ENCODE assay signal across 10 cellular contexts in genomic region chr12:6935551-6936377, GRCh38. TPM values are rescaled to one million over a fixed set of nuclear protein-coding genes. Genes with fewer than 3 reads are reported as not detected.
A peak's percentile ranks its signal among the peaks of the same experiment; 100 is the strongest.
DNase-seq lines count a peak whose midpoint lies in the region; ATAC-seq and TF ChIP-seq lines count a peak whose summit lies in the region.
"Had no signal": no experiment of that assay in that cellular context is flagged by ENCODE, and none has a peak within 500 bp of the region (broad histone marks: within the 10 kb centered on the region; RNA-seq: fewer than 3 reads in every experiment).

No MANE protein-coding gene starts in this region.

- peak overlapping the region; percentile 85 to 95 for H3K4me3 Mint-ChIP-seq in stimulated activated naive B cell treated with anti-CD40 and anti-IgM and Interleukin-4, amounts not matched to agents 10 μg/mL and 1 μg/mL and 100 μg/mL, for 72 hours

- TF ChIP-seq CTCF in SU-DHL-6 (IDR thresholded peaks at IDR 0.05; ENCODE audit: insufficient read depth, low read length, poor library complexity, severe bottlenecking) (no peak), esophagus muscularis mucosa (IDR thresholded peaks at IDR 0.05) (no peak), testis (IDR thresholded peaks at IDR 0.05) (no peak)

- no peak for ATAC-seq in stimulated activated naive B cell treated with anti-CD40 and anti-IgM and Interleukin-4, amounts not matched to agents 10 μg/mL and 1 μg/mL and 100 μg/mL, for 72 hours (replicated peaks)
- no peak for ATAC-seq in HG03469 (IDR thresholded peaks at IDR 0.05; ENCODE audit: unreplicated experiment)
- ATAC-seq: left colon had no signal

- no peaks in the 10 kb centered on the region for H3K27me3 ChIP-seq in SU-DHL-6 (ENCODE audit: low read length)
- no peaks in the 10 kb centered on the region for H3K27me3 ChIP-seq in esophagus muscularis mucosa
- H3K27me3 ChIP-seq in testis: no peaks in the 10 kb centered on the region
- H3K27me3 ChIP-seq: suprapubic skin had no signal

- no peaks in the 10 kb centered on the region for H3K79me2 ChIP-seq in SU-DHL-6 (ENCODE audit: insufficient read depth, low read length)

- H3K27ac ChIP-seq in SU-DHL-6 (ENCODE audit: low read depth, low read length) (no peak overlapping the region), esophagus muscularis mucosa (replicated peaks in 1 of 4) (peak overlapping the region; percentile 91 to 95 (median 93)), testis (no peak overlapping the region)

- peak overlapping the region; percentile 98 for H3K27ac Mint-ChIP-seq in stimulated activated naive B cell treated with anti-CD40 and anti-IgM and Interleukin-4, amounts not matched to agents 10 μg/mL and 1 μg/mL and 100 μg/mL, for 72 hours

- TF ChIP-seq POLR2A in esophagus muscularis mucosa (IDR thresholded peaks at IDR 0.05; ENCODE audit: low read depth) (no peak), testis (IDR thresholded peaks at IDR 0.05) (no peak)

- no peaks in the 10 kb centered on the region for H3K9me2 ChIP-seq in SU-DHL-6 (replicated peaks; ENCODE audit: insufficient read depth, low read length)

- peaks cover 8% of the 10 kb centered on the region; the same call in 1 of the 2 replicates for H3F3A ChIP-seq in SU-DHL-6 (ENCODE audit: insufficient read depth)

- intact Hi-C loops in esophagus muscularis mucosa (cut with DNase I) (no loop called here), testis (cut with DNase I; ENCODE audit: low total_unique reads) (no loop called here)

- peak; percentile 18 for DNase-seq in activated CD8-positive, alpha-beta memory T cell treated with anti-CD3 and anti-CD28 coated beads, Interleukin-2, amount 50 U/mL, for 4 hours
- no peak for DNase-seq in activated CD8-positive, alpha-beta memory T cell treated with anti-CD3 and anti-CD28 coated beads, Interleukin-2, amount 50 U/mL, for 48 hours
- no peak for DNase-seq in esophagus muscularis mucosa (ENCODE audit: extremely low spot score)
- DNase-seq in stimulated activated naive B cell treated with anti-CD40 and anti-IgM and Interleukin-4, amounts not matched to agents 10 μg/mL and 1 μg/mL and 100 μg/mL, for 72 hours: no peak
- DNase-seq in NCI-H1048 (lab: John Stamatoyannopoulos, UW): no peak
- DNase-seq in testis: no peak
- DNase-seq: left colon had no signal

- H3K4me1 ChIP-seq in esophagus muscularis mucosa (peaks cover 74 to 93% (median 89%) of the 10 kb centered on the region in 4 donors), testis (peaks cover 33% of the 10 kb centered on the region)

- TF ChIP-seq EP300 in esophagus muscularis mucosa (IDR thresholded peaks at IDR 0.05): no peak

- H3K36me3 ChIP-seq in SU-DHL-6 (ENCODE audit: low read length) (no peaks in the 10 kb centered on the region), esophagus muscularis mucosa (peaks cover 6 to 58% (median 56%) of the 10 kb centered on the region in 4 donors), testis (ENCODE audit: low read depth, missing control alignments) (no peaks in the 10 kb centered on the region)

- H3K4me2 ChIP-seq in SU-DHL-6 (ENCODE audit: low read depth, low read length, poor library complexity, severe bottlenecking): peak overlapping the region; percentile 71

- no peaks in the 10 kb centered on the region for H4K20me1 ChIP-seq in SU-DHL-6 (ENCODE audit: low read depth, low read length)

- no peak overlapping the region for H2AFZ ChIP-seq in SU-DHL-6 (ENCODE audit: low read depth, low read length, severe bottlenecking)

- no peaks in the 10 kb centered on the region for H3K9me3 Mint-ChIP-seq in stimulated activated naive B cell treated with anti-CD40 and anti-IgM and Interleukin-4, amounts not matched to agents 10 μg/mL and 1 μg/mL and 100 μg/mL, for 72 hours

- H3K4me3 ChIP-seq in SU-DHL-6 (ENCODE audit: insufficient read depth, low read length, poor library complexity, severe bottlenecking) (no peak overlapping the region), esophagus muscularis mucosa (no peak overlapping the region), testis (no peak overlapping the region)

- peak overlapping the region; percentile 92; the same call in 1 of the 2 replicates for H3K9ac ChIP-seq in SU-DHL-6 (ENCODE audit: low read length)

- H3K4me1 Mint-ChIP-seq in stimulated activated naive B cell treated with anti-CD40 and anti-IgM and Interleukin-4, amounts not matched to agents 10 μg/mL and 1 μg/mL and 100 μg/mL, for 72 hours: peaks cover 50 to 69% of the 10 kb centered on the region in 2 donors

- WGBS in esophagus muscularis mucosa: 51% methylated on average over 16 of the region's 16 CpGs
- WGBS in testis, 2 donors: 67 to 70% methylated on average over 16 of the region's 16 CpGs

- H3K9me3 ChIP-seq in SU-DHL-6 (ENCODE audit: insufficient read depth, low read length) (no peaks in the 10 kb centered on the region), esophagus muscularis mucosa (no peaks in the 10 kb centered on the region), testis (no peaks in the 10 kb centered on the region)
- H3K9me3 ChIP-seq: suprapubic skin had no signal

- peaks cover 33 to 59% of the 10 kb centered on the region in 2 donors for H3K36me3 Mint-ChIP-seq in stimulated activated naive B cell treated with anti-CD40 and anti-IgM and Interleukin-4, amounts not matched to agents 10 μg/mL and 1 μg/mL and 100 μg/mL, for 72 hours

- H3K27me3 Mint-ChIP-seq in stimulated activated naive B cell treated with anti-CD40 and anti-IgM and Interleukin-4, amounts not matched to agents 10 μg/mL and 1 μg/mL and 100 μg/mL, for 72 hours: no peaks in the 10 kb centered on the region

RNA-seq across cellular contexts. Expression of gene RNU7-1, which starts 7.9 kb away (rescaled TPM):
- total RNA-seq in esophagus muscularis mucosa: not detected
- not detected for total RNA-seq in testis
- polyA plus RNA-seq in testis (ENCODE audit: insufficient read depth, low read depth, low replicate concordance): not detected
- total RNA-seq: left colon, suprapubic skin had no signal

RNA-seq across cellular contexts. Expression of gene ATN1, which starts 8.0 kb away (rescaled TPM):
- total RNA-seq in esophagus muscularis mucosa (100 to 1,000 TPM in 2 of 4 donors, 10 to 100 TPM in 2; 72.2 to 163 (median 92.4) TPM), testis (10 to 100 TPM; 63.4 to 73.2 TPM)
- polyA plus RNA-seq in testis (ENCODE audit: insufficient read depth, low read depth, low replicate concordance): 40.5 TPM

RNA-seq across cellular contexts. Expression of gene C12orf57, which starts 8.1 kb away (rescaled TPM):
- total RNA-seq in esophagus muscularis mucosa (100 to 1,000 TPM; 307 to 437 (median 325) TPM), testis (100 to 1,000 TPM; 143 to 236 TPM)
- 141 TPM for polyA plus RNA-seq in testis (ENCODE audit: insufficient read depth, low read depth, low replicate concordance)

RNA-seq across cellular contexts. Expression of gene PTPN6, which starts 15.4 kb away (rescaled TPM):
- 10 to 100 TPM in 3 of 4 donors, 1 to 10 TPM in 1; 9.1 to 16.9 (median 13.3) TPM for total RNA-seq in esophagus muscularis mucosa
- total RNA-seq in testis: 1 to 10 TPM; 3.7 to 9.1 TPM
- polyA plus RNA-seq in testis (ENCODE audit: insufficient read depth, low read depth, low replicate concordance): 19.1 TPM

RNA-seq across cellular contexts. Expression of gene ENO2, which starts 21.4 kb away (rescaled TPM):
- 10 to 100 TPM; 28.7 to 49.7 (median 40.0) TPM for total RNA-seq in esophagus muscularis mucosa
- 1 to 10 TPM; 8.8 to 8.9 TPM for total RNA-seq in testis
- 14.3 TPM for polyA plus RNA-seq in testis (ENCODE audit: insufficient read depth, low read depth, low replicate concordance)

Comparison
In these comparisons a context has a peak if more than half of its experiments do, and no peak if none do; other contexts are left out.
1. H3K27ac ChIP-seq: peak in esophagus muscularis mucosa (4 of 4); none in SU-DHL-6 (single experiment) and testis (0 of 2).